Comparison of ENCODE assay signal across 8 cellular contexts in the genomic region with DNA sequence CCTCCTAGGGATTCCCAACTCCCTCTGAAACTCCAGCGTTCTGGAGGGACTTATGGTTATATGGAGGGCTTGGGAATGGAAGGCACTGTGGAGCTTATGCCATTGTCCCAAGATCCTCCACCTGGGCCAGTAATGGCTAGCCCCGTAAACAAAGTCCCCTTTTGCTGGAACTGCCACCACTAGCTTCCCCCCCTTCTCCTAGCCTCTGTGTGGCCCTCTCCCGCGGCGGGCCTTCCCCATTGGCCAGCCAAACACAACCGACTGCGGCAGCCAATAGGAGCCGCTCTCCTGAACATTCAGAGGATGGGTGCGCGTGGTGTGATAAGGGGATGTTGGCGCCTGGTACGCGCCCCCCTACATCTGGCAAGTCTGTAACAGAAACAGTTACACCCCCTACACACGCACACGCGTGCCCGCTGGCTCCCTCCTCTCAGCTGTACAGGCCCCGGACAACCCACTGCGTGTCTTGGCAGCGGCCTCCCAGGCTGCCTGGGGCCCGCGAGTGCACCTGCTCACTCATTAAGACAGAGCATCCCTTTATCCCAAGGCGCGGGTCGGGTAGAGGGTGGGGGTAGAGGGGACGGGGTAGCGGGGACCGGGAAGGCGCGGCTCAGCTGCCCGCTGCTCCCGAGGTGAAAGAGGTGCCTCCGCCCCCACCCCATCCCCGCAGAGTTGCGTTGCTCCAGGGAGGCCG. TPM values are rescaled to one million over a fixed set of nuclear protein-coding genes. Genes with fewer than 3 reads are reported as not detected.
DNase-seq lines count a peak whose midpoint lies in the region; ATAC-seq and TF ChIP-seq lines count a peak whose summit lies in the region.

No MANE protein-coding gene starts in this region.

- H3K4me1 ChIP-seq in CD8-positive, alpha-beta T cell (ENCODE audit: insufficient read depth, low read length): peaks cover 25% of the 10 kb centered on the region
- peaks cover 15% of the 10 kb centered on the region for H3K4me1 ChIP-seq in upper lobe of right lung

- peak overlapping the region; percentile 95 for H3K27ac Mint-ChIP-seq in CD8-positive, alpha-beta T cell
- H3K27ac Mint-ChIP-seq in activated T-helper 1 cell treated with anti-CD3 and anti-CD28 coated beads, Interleukin-12 subunit alpha, Interleukin-12 subunit beta, Interleukin-2, Interleukin-4 antibody, amounts not matched to agents 30 ng/mL and 10 ng/mL and 1 ng/mL, durations not matched to agents 14 hours and 24 hours and 36 hours: peak overlapping the region; percentile 86

- H3K4me1 Mint-ChIP-seq in CD8-positive, alpha-beta T cell (ENCODE audit: low read depth): peaks cover 44% of the 10 kb centered on the region
- peaks cover 37% of the 10 kb centered on the region for H3K4me1 Mint-ChIP-seq in activated T-helper 1 cell treated with anti-CD3 and anti-CD28 coated beads, Interleukin-12 subunit alpha, Interleukin-12 subunit beta, Interleukin-2, Interleukin-4 antibody, amounts not matched to agents 30 ng/mL and 10 ng/mL and 1 ng/mL, durations not matched to agents 14 hours and 24 hours and 36 hours (ENCODE audit: low read depth)

- CTCF ChIA-PET in CD8-positive, alpha-beta T cell (lab: Charles Lee): interaction anchor here (1.1 to 1.7 kb wide), 5 partner anchors 21 to 91 kb away, joined by 3 to 5 read pairs (median 4); no protein-coding TSS in a partner anchor

- H3K9me3 ChIP-seq in CD8-positive, alpha-beta T cell (ENCODE audit: low read length): no peaks in the 10 kb centered on the region
- H3K9me3 ChIP-seq in upper lobe of right lung: no peaks in the 10 kb centered on the region

- peak; percentile 79 for ATAC-seq in CD8-positive, alpha-beta T cell
- ATAC-seq in GM19397 (IDR thresholded peaks at IDR 0.05; ENCODE audit: unreplicated experiment): peak; percentile 67
- ATAC-seq in HG03521 (IDR thresholded peaks at IDR 0.05; ENCODE audit: unreplicated experiment): peak; percentile 67
- peak; percentile 69 for ATAC-seq in upper lobe of right lung

- DNase-seq in CD8-positive, alpha-beta T cell: peak; percentile 26 to 81 (median 58)
- DNase-seq in NOMO-1 treated with dmso at 0.1 percent for 144 hours (lab: John Stamatoyannopoulos, UW; ENCODE audit: unreplicated experiment) (peak; percentile 35), foreskin fibroblast (peak in 1 of 2 donors; percentile 37), nucleus accumbens (lab: John Stamatoyannopoulos, UW) (peak; percentile 7 to 91 (median 83)), upper lobe of right lung (peak; percentile 61)
- peak; percentile 51 for DNase-seq in activated T-helper 1 cell treated with anti-CD3 and anti-CD28 coated beads, Interleukin-12 subunit alpha, Interleukin-12 subunit beta, Interleukin-2, Interleukin-4 antibody, amounts not matched to agents 30 ng/mL and 10 ng/mL and 1 ng/mL, durations not matched to agents 14 hours and 24 hours and 36 hours (ENCODE audit: low spot score)

- H3K4me3 ChIP-seq in CD8-positive, alpha-beta T cell (ENCODE audit: low read depth, low read length): peak overlapping the region; percentile 74
- peak overlapping the region; percentile 47 to 56 for H3K4me3 ChIP-seq in foreskin fibroblast (ENCODE audit: low read depth in 1 of 2, low read length in 2 of 2)
- H3K4me3 ChIP-seq in upper lobe of right lung: peak overlapping the region; percentile 53

- peaks cover 5% of the 10 kb centered on the region for H3K36me3 Mint-ChIP-seq in CD8-positive, alpha-beta T cell
- peaks cover 1% of the 10 kb centered on the region for H3K36me3 Mint-ChIP-seq in activated T-helper 1 cell treated with anti-CD3 and anti-CD28 coated beads, Interleukin-12 subunit alpha, Interleukin-12 subunit beta, Interleukin-2, Interleukin-4 antibody, amounts not matched to agents 30 ng/mL and 10 ng/mL and 1 ng/mL, durations not matched to agents 14 hours and 24 hours and 36 hours (ENCODE audit: low read depth)

- TF ChIP-seq CTCF in CD8-positive, alpha-beta T cell (IDR thresholded peaks at IDR 0.05): no peak
- no peak for TF ChIP-seq CTCF in foreskin fibroblast (IDR thresholded peaks at IDR 0.05; ENCODE audit: low read depth, low read length)
- TF ChIP-seq CTCF in upper lobe of right lung (IDR thresholded peaks at IDR 0.05): no peak

- no peaks in the 10 kb centered on the region for H3K27me3 ChIP-seq in CD8-positive, alpha-beta T cell (ENCODE audit: insufficient read depth, low read length)
- no peaks in the 10 kb centered on the region for H3K27me3 ChIP-seq in upper lobe of right lung

- POLR2A ChIA-PET in CD8-positive, alpha-beta T cell (lab: Charles Lee): interaction anchor here (0.9 to 2.7 kb wide), 5 partner anchors 9 to 84 kb away, joined by 3 to 11 read pairs (median 5); partner anchors contain the start of gene ELF4

- intact Hi-C loops in CD8-positive, alpha-beta T cell (cut with DNase I, micrococcal nuclease): loop anchor here (5.0 to 10.0 kb wide), 4 partner anchors 89 to 406 kb away; partner anchors contain the start of gene BCORL1 (in 1 of the 2)
- intact Hi-C loops in activated T-helper 1 cell treated with anti-CD3 and anti-CD28 coated beads, Interleukin-12 subunit alpha, Interleukin-12 subunit beta, Interleukin-2, Interleukin-4 antibody, amounts not matched to agents 30 ng/mL and 10 ng/mL and 1 ng/mL, durations not matched to agents 14 hours and 24 hours and 36 hours (cut with micrococcal nuclease): loop anchor here (5.0 to 10.0 kb wide), 2 partner anchors 264 to 386 kb away; partner anchors contain the start of gene UTP14A
- intact Hi-C loops in upper lobe of right lung (cut with DNase I): no loop called here

- peak overlapping the region; percentile 69 for H3K27ac ChIP-seq in CD8-positive, alpha-beta T cell (ENCODE audit: low read depth, low read length)
- no peak overlapping the region for H3K27ac ChIP-seq in upper lobe of right lung

- peak overlapping the region; percentile 89 for H3K4me3 Mint-ChIP-seq in CD8-positive, alpha-beta T cell
- peak overlapping the region; percentile 94 for H3K4me3 Mint-ChIP-seq in activated T-helper 1 cell treated with anti-CD3 and anti-CD28 coated beads, Interleukin-12 subunit alpha, Interleukin-12 subunit beta, Interleukin-2, Interleukin-4 antibody, amounts not matched to agents 30 ng/mL and 10 ng/mL and 1 ng/mL, durations not matched to agents 14 hours and 24 hours and 36 hours

- H3K27me3 Mint-ChIP-seq in CD8-positive, alpha-beta T cell (ENCODE audit: low read depth): no peaks in the 10 kb centered on the region
- H3K27me3 Mint-ChIP-seq in activated T-helper 1 cell treated with anti-CD3 and anti-CD28 coated beads, Interleukin-12 subunit alpha, Interleukin-12 subunit beta, Interleukin-2, Interleukin-4 antibody, amounts not matched to agents 30 ng/mL and 10 ng/mL and 1 ng/mL, durations not matched to agents 14 hours and 24 hours and 36 hours (ENCODE audit: insufficient read depth): no peaks in the 10 kb centered on the region

- H3K9me3 Mint-ChIP-seq in CD8-positive, alpha-beta T cell: no peaks in the 10 kb centered on the region
- H3K9me3 Mint-ChIP-seq in activated T-helper 1 cell treated with anti-CD3 and anti-CD28 coated beads, Interleukin-12 subunit alpha, Interleukin-12 subunit beta, Interleukin-2, Interleukin-4 antibody, amounts not matched to agents 30 ng/mL and 10 ng/mL and 1 ng/mL, durations not matched to agents 14 hours and 24 hours and 36 hours: no peaks in the 10 kb centered on the region

- no peaks in the 10 kb centered on the region for H3K36me3 ChIP-seq in CD8-positive, alpha-beta T cell (ENCODE audit: insufficient read depth, low read length)
- no peaks in the 10 kb centered on the region for H3K36me3 ChIP-seq in upper lobe of right lung

RNA-seq across cellular contexts. Expression of gene RAB33A, which starts 0.9 kb away (rescaled TPM):
- 1 to 10 TPM; 9.2 to 9.7 TPM for total RNA-seq in CD8-positive, alpha-beta T cell
- total RNA-seq in activated T-helper 1 cell treated with anti-CD3 and anti-CD28 coated beads, Interleukin-12 subunit alpha, Interleukin-12 subunit beta, Interleukin-2, Interleukin-4 antibody, amounts not matched to agents 30 ng/mL and 10 ng/mL and 1 ng/mL, durations not matched to agents 14 hours and 24 hours and 36 hours: 20.5 and 21.5 TPM in 2 replicates
- total RNA-seq in upper lobe of right lung: 0.75 TPM

RNA-seq across cellular contexts. Expression of gene AIFM1, which starts 5.3 kb away (rescaled TPM):
- 1 to 10 TPM; 4.4 to 4.9 TPM for total RNA-seq in CD8-positive, alpha-beta T cell
- total RNA-seq in activated T-helper 1 cell treated with anti-CD3 and anti-CD28 coated beads, Interleukin-12 subunit alpha, Interleukin-12 subunit beta, Interleukin-2, Interleukin-4 antibody, amounts not matched to agents 30 ng/mL and 10 ng/mL and 1 ng/mL, durations not matched to agents 14 hours and 24 hours and 36 hours: 46.0 and 50.2 TPM in 2 replicates
- 23.2 TPM for total RNA-seq in upper lobe of right lung
